ENCODE assay signal across 1 cellular context in the genomic region with DNA sequence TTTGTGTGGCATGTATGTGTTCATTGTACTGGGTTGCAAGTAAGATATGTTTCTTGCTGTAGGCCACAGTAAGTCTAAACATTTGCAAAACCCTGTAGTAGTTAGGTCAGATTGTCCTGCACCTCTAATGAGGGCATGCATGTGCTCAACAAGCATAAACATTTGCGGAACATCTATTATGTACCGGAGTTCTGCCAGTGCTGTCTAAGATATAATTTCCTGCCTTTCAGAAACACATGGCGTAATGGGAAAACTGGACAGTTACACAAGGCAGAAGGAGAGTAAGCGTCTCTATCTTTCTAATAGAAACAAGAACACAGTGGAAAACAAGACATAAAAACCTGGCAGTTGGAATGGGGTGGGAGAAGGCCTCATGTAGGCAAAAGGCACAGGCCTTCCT.
TF ChIP-seq lines count a peak whose summit lies in the region.

No MANE protein-coding gene starts in this region.

TF ChIP-seq in IMR-90, 13 proteins besides CTCF, POLR2A, EP300 and RAD21:
- TF ChIP-seq RFX5 (IDR thresholded peaks at IDR 0.05; ENCODE audit: low read depth, low read length) (no peak), SMC3 (IDR thresholded peaks at IDR 0.05; ENCODE audit: low read depth, low read length) (no peak), MAZ (IDR thresholded peaks at IDR 0.05; ENCODE audit: borderline replicate concordance, low read depth, low read length) (no peak), FOS (IDR thresholded peaks at IDR 0.05; ENCODE audit: low read depth, low read length) (no peak), RCOR1 (IDR thresholded peaks at IDR 0.05; ENCODE audit: insufficient replicate concordance, low read length) (no peak), CHD1 (IDR thresholded peaks at IDR 0.05; ENCODE audit: low read depth, low read length) (no peak), MXI1 (IDR thresholded peaks at IDR 0.05; ENCODE audit: borderline replicate concordance, low read depth, low read length) (no peak), CEBPB (IDR thresholded peaks at IDR 0.05; ENCODE audit: low read depth, low read length) (no peak), MAFK (IDR thresholded peaks at IDR 0.05; ENCODE audit: low read depth, low read length) (no peak), BHLHE40 (IDR thresholded peaks at IDR 0.05; ENCODE audit: low read depth, low read length) (no peak), NFE2L2 (IDR thresholded peaks at IDR 0.05; ENCODE audit: low read depth, low read length) (no peak)
- TF ChIP-seq, protein P1, sequence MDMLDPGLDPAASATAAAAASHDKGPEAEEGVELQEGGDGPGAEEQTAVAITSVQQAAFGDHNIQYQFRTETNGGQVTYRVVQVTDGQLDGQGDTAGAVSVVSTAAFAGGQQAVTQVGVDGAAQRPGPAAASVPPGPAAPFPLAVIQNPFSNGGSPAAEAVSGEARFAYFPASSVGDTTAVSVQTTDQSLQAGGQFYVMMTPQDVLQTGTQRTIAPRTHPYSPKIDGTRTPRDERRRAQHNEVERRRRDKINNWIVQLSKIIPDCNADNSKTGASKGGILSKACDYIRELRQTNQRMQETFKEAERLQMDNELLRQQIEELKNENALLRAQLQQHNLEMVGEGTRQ (IDR thresholded peaks at IDR 0.05; ENCODE audit: low read depth, low read length), result no peak
- TF ChIP-seq, protein P2, sequence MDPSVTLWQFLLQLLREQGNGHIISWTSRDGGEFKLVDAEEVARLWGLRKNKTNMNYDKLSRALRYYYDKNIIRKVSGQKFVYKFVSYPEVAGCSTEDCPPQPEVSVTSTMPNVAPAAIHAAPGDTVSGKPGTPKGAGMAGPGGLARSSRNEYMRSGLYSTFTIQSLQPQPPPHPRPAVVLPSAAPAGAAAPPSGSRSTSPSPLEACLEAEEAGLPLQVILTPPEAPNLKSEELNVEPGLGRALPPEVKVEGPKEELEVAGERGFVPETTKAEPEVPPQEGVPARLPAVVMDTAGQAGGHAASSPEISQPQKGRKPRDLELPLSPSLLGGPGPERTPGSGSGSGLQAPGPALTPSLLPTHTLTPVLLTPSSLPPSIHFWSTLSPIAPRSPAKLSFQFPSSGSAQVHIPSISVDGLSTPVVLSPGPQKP (IDR thresholded peaks at IDR 0.05; ENCODE audit: borderline replicate concordance, low read depth, low read length), result no peak
TF ChIP-seq in IMR-90: peak in this region for 0.
